Comparison of ENCODE assay signal across 17 cellular contexts in the genomic region with DNA sequence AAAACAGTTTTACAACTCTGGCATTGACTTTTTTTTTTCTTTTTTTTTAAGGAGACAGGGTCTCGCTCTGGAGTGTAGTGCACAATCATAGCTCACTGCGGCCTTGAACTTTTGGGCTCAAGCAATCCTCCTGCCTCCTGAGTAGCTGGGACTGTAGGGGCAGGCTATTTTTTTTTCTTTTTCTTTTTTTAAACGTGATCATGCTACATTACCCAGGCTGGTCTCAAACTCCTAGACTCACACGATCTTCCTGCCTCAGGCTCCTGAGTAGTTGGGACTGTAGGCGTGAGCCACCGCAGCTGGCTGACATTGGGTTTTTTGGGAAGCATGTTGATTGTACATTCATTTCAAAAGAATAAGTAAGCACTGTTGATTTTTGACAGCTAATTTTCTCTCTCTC. TPM values are rescaled to one million over a fixed set of nuclear protein-coding genes. Genes with fewer than 3 reads are reported as not detected.
DNase-seq lines count a peak whose midpoint lies in the region; ATAC-seq and TF ChIP-seq lines count a peak whose summit lies in the region.
"Had no signal": no experiment of that assay in that cellular context is flagged by ENCODE, and none has a peak within 500 bp of the region (broad histone marks: within the 10 kb centered on the region; RNA-seq: fewer than 3 reads in every experiment).

No MANE protein-coding gene starts in this region.

- H3K4me1 ChIP-seq in CD4-positive, CD25-positive, alpha-beta regulatory T cell (ENCODE audit: control insufficient read depth, insufficient read depth, low read length, poor library complexity, severe bottlenecking): no peaks in the 10 kb centered on the region
- H3K4me1 ChIP-seq in GM23338 (ENCODE audit: insufficient read depth) (no peaks in the 10 kb centered on the region), esophagus muscularis mucosa (peaks cover 40 to 83% (median 71%) of the 10 kb centered on the region in 4 donors), sigmoid colon (peaks cover 0 to 79% (median 38%) of the 10 kb centered on the region in 4 donors)

- no peak overlapping the region for H3K27ac ChIP-seq in CD4-positive, CD25-positive, alpha-beta regulatory T cell (ENCODE audit: insufficient read depth, low read length, poor library complexity, severe bottlenecking)
- peak overlapping the region; percentile 63 for H3K27ac ChIP-seq in GM23338 (ENCODE audit: low read depth)
- peak overlapping the region; percentile 13 to 56 (median 26) for H3K27ac ChIP-seq in esophagus muscularis mucosa (replicated peaks in 1 of 4)
- H3K27ac ChIP-seq in sigmoid colon: peak overlapping the region in 3 of 4 donors; percentile 33 to 64 (median 43)

- H3K4me3 ChIP-seq in CD4-positive, CD25-positive, alpha-beta regulatory T cell (ENCODE audit: low read depth, low read length): no peak overlapping the region
- H3K4me3 ChIP-seq in GM23338 (no peak overlapping the region), esophagus muscularis mucosa (no peak overlapping the region), sigmoid colon (no peak overlapping the region)
- H3K4me3 ChIP-seq: K562 had no signal

- no peaks in the 10 kb centered on the region; the same call in 1 of the 2 replicates for H3F3A ChIP-seq in GM23338 (replicated peaks; ENCODE audit: low read depth)

- WGBS in esophagus muscularis mucosa: 69% methylated on average over 6 of the region's 6 CpGs
- WGBS in sigmoid colon, 2 donors: 84 to 90% methylated on average over 6 of the region's 6 CpGs

- H3K9me3 ChIP-seq in CD4-positive, CD25-positive, alpha-beta regulatory T cell (ENCODE audit: control insufficient read depth in 2 of 2, low read length in 2 of 2): no peaks in the 10 kb centered on the region
- H3K9me3 ChIP-seq in esophagus muscularis mucosa: no peaks in the 10 kb centered on the region
- no peaks in the 10 kb centered on the region for H3K9me3 ChIP-seq in sigmoid colon

- peak overlapping the region in 2 of 3 donors; percentile 13 to 32 for H3K27ac Mint-ChIP-seq in CD4-positive, CD25-positive, alpha-beta regulatory T cell
- H3K27ac Mint-ChIP-seq in GM23338: no peak overlapping the region

- no peak overlapping the region for H3K4me3 Mint-ChIP-seq in CD4-positive, CD25-positive, alpha-beta regulatory T cell
- no peak overlapping the region for H3K4me3 Mint-ChIP-seq in GM23338

- peaks cover 13% of the 10 kb centered on the region for H3K36me3 Mint-ChIP-seq in CD4-positive, CD25-positive, alpha-beta regulatory T cell
- H3K36me3 Mint-ChIP-seq in GM23338 (ENCODE audit: low read depth): peaks cover 30% of the 10 kb centered on the region; the same call in 2 of the 3 replicates

- no peak overlapping the region for H2AFZ ChIP-seq in GM23338

- TF ChIP-seq EP300 in esophagus muscularis mucosa (IDR thresholded peaks at IDR 0.05) (no peak), sigmoid colon (IDR thresholded peaks at IDR 0.05) (no peak)

- no peaks in the 10 kb centered on the region for H3K27me3 Mint-ChIP-seq in CD4-positive, CD25-positive, alpha-beta regulatory T cell
- peaks cover 1% of the 10 kb centered on the region for H3K27me3 Mint-ChIP-seq in GM23338 (ENCODE audit: insufficient read depth, low read depth, poor library complexity)

- intact Hi-C loops in esophagus muscularis mucosa (cut with DNase I) (no loop called here), sigmoid colon (cut with DNase I) (no loop called here)

- no peak for ATAC-seq in CD4-positive, CD25-positive, alpha-beta regulatory T cell (ENCODE audit: low read depth in 2 of 2)
- no peak for ATAC-seq in GM23338
- ATAC-seq: K562 had no signal

- peaks cover 100% of the 10 kb centered on the region for H3K79me2 ChIP-seq in GM23338 (replicated peaks; ENCODE audit: insufficient read depth)

- peaks cover 22 to 43% (median 31%) of the 10 kb centered on the region in 4 donors for H3K4me1 Mint-ChIP-seq in CD4-positive, CD25-positive, alpha-beta regulatory T cell
- H3K4me1 Mint-ChIP-seq in GM23338: peaks cover 6% of the 10 kb centered on the region; the same call in 2 of the 3 replicates

- TF ChIP-seq POLR2A in esophagus muscularis mucosa (IDR thresholded peaks at IDR 0.05; ENCODE audit: low read depth) (no peak), sigmoid colon (IDR thresholded peaks at IDR 0.05) (no peak)

- no peaks in the 10 kb centered on the region for H3K9me3 Mint-ChIP-seq in CD4-positive, CD25-positive, alpha-beta regulatory T cell
- H3K9me3 Mint-ChIP-seq in GM23338: no peaks in the 10 kb centered on the region

- H3K27me3 ChIP-seq in CD4-positive, CD25-positive, alpha-beta regulatory T cell (ENCODE audit: control insufficient read depth, insufficient read depth, low read length): no peaks in the 10 kb centered on the region
- H3K27me3 ChIP-seq in GM23338 (ENCODE audit: insufficient read depth) (no peaks in the 10 kb centered on the region), esophagus muscularis mucosa (no peaks in the 10 kb centered on the region), sigmoid colon (no peaks in the 10 kb centered on the region)

- H3K9me2 ChIP-seq in GM23338 (ENCODE audit: insufficient read depth): no peaks in the 10 kb centered on the region

- H3K36me3 ChIP-seq in CD4-positive, CD25-positive, alpha-beta regulatory T cell (ENCODE audit: control insufficient read depth, insufficient read depth, low read length): peaks cover 55% of the 10 kb centered on the region
- H3K36me3 ChIP-seq in GM23338 (ENCODE audit: insufficient read depth): peaks cover 21% of the 10 kb centered on the region
- peaks cover 0 to 37% (median 13%) of the 10 kb centered on the region in 4 donors for H3K36me3 ChIP-seq in esophagus muscularis mucosa
- peaks cover 0 to 10% (median 3%) of the 10 kb centered on the region in 4 donors for H3K36me3 ChIP-seq in sigmoid colon

- peaks cover 84% of the 10 kb centered on the region for H4K20me1 ChIP-seq in GM23338 (replicated peaks; ENCODE audit: insufficient read depth)

- no peak for DNase-seq in CD4-positive, CD25-positive, alpha-beta regulatory T cell
- DNase-seq in GM23338 (ENCODE audit: low spot score) (no peak), esophagus muscularis mucosa (ENCODE audit: extremely low spot score) (no peak), sigmoid colon (no peak), Ammon's horn (ENCODE audit: low spot score) (no peak), cerebellum (ENCODE audit: low spot score) (no peak), NCI-H2196 (lab: John Stamatoyannopoulos, UW; ENCODE audit: unreplicated experiment) (no peak)
- DNase-seq: C1 segment of cervical spinal cord, DMS79, NCI-H1105, NCI-H1694, NCI-H226, NCI-H524, NCI-H82, OCI-M1, SHP77 treated with DMSO at 0.1 percent for 48 hours had no signal

- no peak overlapping the region for H3K4me2 ChIP-seq in GM23338

- no peak for TF ChIP-seq CTCF in GM23338 (conservative IDR thresholded peaks at IDR 0.05; ENCODE audit: low read depth in 2 of 2)
- TF ChIP-seq CTCF in esophagus muscularis mucosa (IDR thresholded peaks at IDR 0.05): no peak
- no peak for TF ChIP-seq CTCF in sigmoid colon (IDR thresholded peaks at IDR 0.05)

TF ChIP-seq in GM23338, 12 proteins besides CTCF, POLR2A, EP300 and RAD21:
- TF ChIP-seq, protein P1, sequence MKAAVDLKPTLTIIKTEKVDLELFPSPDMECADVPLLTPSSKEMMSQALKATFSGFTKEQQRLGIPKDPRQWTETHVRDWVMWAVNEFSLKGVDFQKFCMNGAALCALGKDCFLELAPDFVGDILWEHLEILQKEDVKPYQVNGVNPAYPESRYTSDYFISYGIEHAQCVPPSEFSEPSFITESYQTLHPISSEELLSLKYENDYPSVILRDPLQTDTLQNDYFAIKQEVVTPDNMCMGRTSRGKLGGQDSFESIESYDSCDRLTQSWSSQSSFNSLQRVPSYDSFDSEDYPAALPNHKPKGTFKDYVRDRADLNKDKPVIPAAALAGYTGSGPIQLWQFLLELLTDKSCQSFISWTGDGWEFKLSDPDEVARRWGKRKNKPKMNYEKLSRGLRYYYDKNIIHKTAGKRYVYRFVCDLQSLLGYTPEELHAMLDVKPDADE (IDR thresholded peaks at IDR 0.05): no peak
- TF ChIP-seq JUNB (IDR thresholded peaks at IDR 0.05; ENCODE audit: unreplicated experiment) (no peak), ZNF114 (CRISPR knock-in tag; IDR thresholded peaks at IDR 0.05) (no peak), STAT1 (IDR thresholded peaks at IDR 0.05; ENCODE audit: unreplicated experiment) (no peak), EZH2 (IDR thresholded peaks at IDR 0.05; ENCODE audit: low read depth, unreplicated experiment) (no peak), NANOG (IDR thresholded peaks at IDR 0.05; ENCODE audit: borderline replicate concordance) (no peak), POLR2AphosphoS5 (IDR thresholded peaks at IDR 0.05; ENCODE audit: low read depth) (no peak)

RNA-seq across cellular contexts. Expression of a gene that starts 32.1 kb away (rescaled TPM):
- total RNA-seq in CD4-positive, CD25-positive, alpha-beta regulatory T cell: 89.0 TPM
- 10 to 100 TPM in 2 of 4 donors, 1 to 10 TPM in 2; 7.2 to 14.4 (median 9.0) TPM for polyA plus RNA-seq in CD4-positive, CD25-positive, alpha-beta regulatory T cell
- 62.1 and 93.1 TPM in 2 replicates for total RNA-seq in GM23338 (2014; rRNA removed; shearing (Covaris generic))
- polyA plus RNA-seq in GM23338 (2016; fragmentation: Nextera tagmentation; extraction: Ambion mirVana) (124 and 126 TPM in 2 replicates), sigmoid colon (10 to 100 TPM in 1 of 3 donors, 1 to 10 TPM in 2; 4.6 to 18.9 (median 5.4) TPM)
- total RNA-seq in esophagus muscularis mucosa (10 to 100 TPM; 44.1 to 50.7 (median 46.4) TPM), sigmoid colon (100 to 1,000 TPM in 1 of 4 donors, 10 to 100 TPM in 3; 42.8 to 129 (median 64.9) TPM), cerebellum (119 TPM)
